Comparison of ENCODE assay signal across 34 cellular contexts in the genomic region with DNA sequence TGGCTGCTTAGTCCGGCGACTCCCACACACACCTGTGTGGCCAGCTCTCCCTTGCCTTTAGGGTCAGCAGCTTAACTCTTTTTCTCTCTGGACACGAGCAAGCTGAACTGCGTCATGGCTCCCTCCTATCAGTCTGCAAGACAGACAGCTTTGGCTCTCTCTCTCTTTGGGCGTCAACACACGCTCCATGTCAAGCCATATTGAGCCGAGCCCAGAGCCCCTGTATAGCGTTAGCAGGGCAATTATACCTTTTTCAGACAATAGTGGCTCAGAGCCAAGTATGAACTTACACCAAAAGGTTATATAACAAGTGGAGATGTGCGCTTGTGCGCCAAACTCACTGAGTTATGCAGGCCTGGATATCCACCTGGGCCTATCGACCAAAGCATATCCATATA.
"Had no signal": no experiment of that assay in that cellular context is flagged by ENCODE, and none has a peak within 500 bp of the region (broad histone marks: within the 10 kb centered on the region; RNA-seq: fewer than 3 reads in every experiment).

No MANE protein-coding gene starts in this region.

- H3K4me1 Mint-ChIP-seq: activated CD4-positive, alpha-beta T cell treated with anti-CD3 and anti-CD28 coated beads for 36 hours; activated CD4-positive, alpha-beta T cell treated with anti-CD3 and anti-CD28 coated beads, Interleukin-2, amount 10 ng/mL, durations not matched to agents 24 days and 14 days; activated CD8-positive, alpha-beta memory T cell treated with anti-CD3 and anti-CD28 coated beads, Interleukin-2, amount 10 ng/mL, durations not matched to agents 7 days and 5 days; activated naive CD4-positive, alpha-beta T cell treated with anti-CD3 and anti-CD28 coated beads, Interleukin-2, amount 50 U/mL, for 24 hours; activated naive CD8-positive, alpha-beta T cell treated with anti-CD3 and anti-CD28 coated beads for 36 hours; activated naive CD8-positive, alpha-beta T cell treated with anti-CD3 and anti-CD28 coated beads, Interleukin-2, amount 50 U/mL, for 24 hours had no signal

- H3K4me3 ChIP-seq: adrenal gland, body of pancreas, esophagus muscularis mucosa, gastrocnemius medialis, heart left ventricle had no signal

- H3K36me3 ChIP-seq: adrenal gland, esophagus muscularis mucosa, gastrocnemius medialis, heart left ventricle had no signal

- H3K27me3 ChIP-seq: adrenal gland, body of pancreas, esophagus muscularis mucosa, foreskin keratinocyte, gastrocnemius medialis, heart left ventricle had no signal

- H3K9me3 Mint-ChIP-seq: activated naive CD4-positive, alpha-beta T cell treated with anti-CD3 and anti-CD28 coated beads, Interleukin-2, amount 50 U/mL, for 24 hours; effector memory CD8-positive, alpha-beta T cell had no signal

- DNase-seq: activated CD4-positive, alpha-beta memory T cell treated with anti-CD3 and anti-CD28 coated beads for 36 hours; activated CD4-positive, alpha-beta T cell treated with anti-CD3 and anti-CD28 coated beads for 36 hours; activated CD4-positive, alpha-beta T cell treated with anti-CD3 and anti-CD28 coated beads, Interleukin-2, amount 10 ng/mL, durations not matched to agents 24 days and 14 days; activated CD4-positive, CD25-positive, alpha-beta regulatory T cell; activated CD4-positive, CD25-positive, alpha-beta regulatory T cell treated with anti-CD3 and anti-CD28 coated beads, Interleukin-2, amount 50 U/mL, for 72 hours; activated CD8-positive, alpha-beta memory T cell treated with anti-CD3 and anti-CD28 coated beads, Interleukin-2, amount 10 ng/mL, durations not matched to agents 7 days and 5 days; activated CD8-positive, alpha-beta memory T cell treated with anti-CD3 and anti-CD28 coated beads, Interleukin-2, amount 50 U/mL, for 4 hours; activated CD8-positive, alpha-beta T cell treated with anti-CD3 and anti-CD28 coated beads, Interleukin-2, amount 10 ng/mL, durations not matched to agents 7 days and 5 days; activated effector memory CD4-positive, alpha-beta T cell treated with anti-CD3 and anti-CD28 coated beads, Interleukin-2, amount 50 U/mL, for 16 hours; activated naive CD4-positive, alpha-beta T cell treated with anti-CD3 and anti-CD28 coated beads for 36 hours; activated naive CD8-positive, alpha-beta T cell treated with anti-CD3 and anti-CD28 coated beads for 36 hours; activated naive CD8-positive, alpha-beta T cell treated with anti-CD3 and anti-CD28 coated beads, Interleukin-2, amount 50 U/mL, for 24 hours; activated T-cell treated with anti-CD3 and anti-CD28 coated beads, Interleukin-2, amount 50 U/mL, for 1 hour; activated T-cell treated with anti-CD3 and anti-CD28 coated beads, Interleukin-2, amount 50 U/mL, for 48 hours; amygdala; aorta; body of pancreas; caudate nucleus; cortex of kidney; dermis blood vessel endothelial cell; effector CD4-positive, alpha-beta T cell; effector memory CD8-positive, alpha-beta T cell; erythroblast; foreskin keratinocyte; gastrocnemius medialis; glutamatergic neuron; heart left ventricle; T-helper 2 cell had no signal

- FAIRE-seq: colon had no signal

- H3K36me3 Mint-ChIP-seq: activated naive CD8-positive, alpha-beta T cell treated with anti-CD3 and anti-CD28 coated beads for 36 hours had no signal

- H3K27me3 Mint-ChIP-seq: activated CD4-positive, alpha-beta T cell treated with anti-CD3 and anti-CD28 coated beads for 36 hours; activated naive CD8-positive, alpha-beta T cell treated with anti-CD3 and anti-CD28 coated beads for 36 hours; activated naive CD8-positive, alpha-beta T cell treated with anti-CD3 and anti-CD28 coated beads, Interleukin-2, amount 50 U/mL, for 24 hours had no signal

- H3K4me1 ChIP-seq: adrenal gland, body of pancreas, esophagus muscularis mucosa, foreskin keratinocyte, gastrocnemius medialis, heart left ventricle had no signal

- H3K27ac Mint-ChIP-seq: activated CD4-positive, alpha-beta memory T cell treated with anti-CD3 and anti-CD28 coated beads for 36 hours; activated CD4-positive, alpha-beta T cell treated with anti-CD3 and anti-CD28 coated beads for 36 hours; activated CD4-positive, alpha-beta T cell treated with anti-CD3 and anti-CD28 coated beads, Interleukin-2, amount 10 ng/mL, durations not matched to agents 24 days and 14 days; activated CD8-positive, alpha-beta memory T cell treated with anti-CD3 and anti-CD28 coated beads, Interleukin-2, amount 10 ng/mL, durations not matched to agents 7 days and 5 days; activated CD8-positive, alpha-beta T cell treated with anti-CD3 and anti-CD28 coated beads, Interleukin-2, amount 10 ng/mL, durations not matched to agents 7 days and 5 days; activated naive CD4-positive, alpha-beta T cell treated with anti-CD3 and anti-CD28 coated beads for 36 hours; activated naive CD4-positive, alpha-beta T cell treated with anti-CD3 and anti-CD28 coated beads, Interleukin-2, amount 50 U/mL, for 24 hours; activated naive CD8-positive, alpha-beta T cell treated with anti-CD3 and anti-CD28 coated beads for 36 hours; activated naive CD8-positive, alpha-beta T cell treated with anti-CD3 and anti-CD28 coated beads, Interleukin-2, amount 50 U/mL, for 24 hours; activated T-helper 1 cell treated with anti-CD3 and anti-CD28 coated beads, Interleukin-12 subunit alpha, Interleukin-12 subunit beta, Interleukin-2, Interleukin-4 antibody, amounts not matched to agents 30 ng/mL and 10 ng/mL and 1 ng/mL, durations not matched to agents 14 hours and 24 hours and 36 hours; activated T-helper 2 cell treated with anti-CD3 and anti-CD28 coated beads, Interferon-gamma antibody, Interleukin-2, Interleukin-4, amounts not matched to agents 10 μg/mL and 5 μg/mL and 100 μg/mL, durations not matched to agents 14 hours and 24 hours and 36 hours; effector memory CD8-positive, alpha-beta T cell had no signal

- H3K4me3 Mint-ChIP-seq: activated CD4-positive, alpha-beta memory T cell treated with anti-CD3 and anti-CD28 coated beads for 36 hours; activated CD4-positive, alpha-beta T cell treated with anti-CD3 and anti-CD28 coated beads for 36 hours; activated CD4-positive, alpha-beta T cell treated with anti-CD3 and anti-CD28 coated beads, Interleukin-2, amount 10 ng/mL, durations not matched to agents 24 days and 14 days; activated CD8-positive, alpha-beta memory T cell treated with anti-CD3 and anti-CD28 coated beads, Interleukin-2, amount 10 ng/mL, durations not matched to agents 7 days and 5 days; activated CD8-positive, alpha-beta T cell treated with anti-CD3 and anti-CD28 coated beads, Interleukin-2, amount 10 ng/mL, durations not matched to agents 7 days and 5 days; activated naive CD4-positive, alpha-beta T cell treated with anti-CD3 and anti-CD28 coated beads for 36 hours; activated naive CD4-positive, alpha-beta T cell treated with anti-CD3 and anti-CD28 coated beads, Interleukin-2, amount 50 U/mL, for 24 hours; activated naive CD8-positive, alpha-beta T cell treated with anti-CD3 and anti-CD28 coated beads for 36 hours; activated naive CD8-positive, alpha-beta T cell treated with anti-CD3 and anti-CD28 coated beads, Interleukin-2, amount 50 U/mL, for 24 hours; activated T-helper 1 cell treated with anti-CD3 and anti-CD28 coated beads, Interleukin-12 subunit alpha, Interleukin-12 subunit beta, Interleukin-2, Interleukin-4 antibody, amounts not matched to agents 30 ng/mL and 10 ng/mL and 1 ng/mL, durations not matched to agents 14 hours and 24 hours and 36 hours; effector memory CD8-positive, alpha-beta T cell had no signal

- H3K27ac ChIP-seq: adrenal gland, body of pancreas, esophagus muscularis mucosa, foreskin keratinocyte, gastrocnemius medialis, heart left ventricle had no signal

- ATAC-seq: activated CD4-positive, alpha-beta T cell treated with anti-CD3 and anti-CD28 coated beads for 36 hours; activated CD8-positive, alpha-beta memory T cell treated with anti-CD3 and anti-CD28 coated beads, Interleukin-2, amount 10 ng/mL, durations not matched to agents 7 days and 5 days; activated CD8-positive, alpha-beta T cell treated with anti-CD3 and anti-CD28 coated beads, Interleukin-2, amount 10 ng/mL, durations not matched to agents 7 days and 5 days; activated naive CD8-positive, alpha-beta T cell treated with anti-CD3 and anti-CD28 coated beads, Interleukin-2, amount 50 U/mL, for 24 hours; body of pancreas; effector memory CD8-positive, alpha-beta T cell; foreskin keratinocyte; gastrocnemius medialis; heart left ventricle had no signal
